14 cellular contexts compared by ENCODE assay signal in the genomic region with DNA sequence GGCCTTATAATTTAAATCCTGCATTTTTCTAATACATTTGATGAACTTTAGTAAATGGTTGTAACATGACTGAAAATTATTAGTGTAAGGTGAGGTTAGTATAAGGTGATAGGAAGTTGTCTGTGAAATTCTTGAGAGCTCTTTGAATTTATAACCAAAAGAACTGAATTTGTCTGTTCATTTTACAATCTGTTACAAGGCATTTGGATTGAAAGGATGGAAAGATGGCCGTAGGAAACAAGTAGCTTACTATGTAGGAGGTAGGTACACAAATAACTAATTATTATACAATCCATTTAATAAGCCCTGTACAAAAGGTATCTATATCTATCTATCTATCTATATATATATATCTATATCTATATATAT. TPM values are rescaled to one million over a fixed set of nuclear protein-coding genes. Genes with fewer than 3 reads are reported as not detected.
DNase-seq lines count a peak whose midpoint lies in the region; ATAC-seq and TF ChIP-seq lines count a peak whose summit lies in the region.
"Had no signal": no experiment of that assay in that cellular context is flagged by ENCODE, and none has a peak within 500 bp of the region (broad histone marks: within the 10 kb centered on the region; RNA-seq: fewer than 3 reads in every experiment).

No MANE protein-coding gene starts in this region.

- H3K27me3 Mint-ChIP-seq in activated CD4-positive, alpha-beta memory T cell treated with anti-CD3 and anti-CD28 coated beads, Interleukin-2, amount 10 ng/mL, durations not matched to agents 7 days and 5 days = no peaks in the 10 kb centered on the region
- H3K27me3 Mint-ChIP-seq in activated CD4-positive, alpha-beta memory T cell treated with anti-CD3 and anti-CD28 coated beads for 36 hours = no peaks in the 10 kb centered on the region
- H3K27me3 Mint-ChIP-seq in T-helper 17 cell = no peaks in the 10 kb centered on the region
- H3K27me3 Mint-ChIP-seq: activated CD4-positive, alpha-beta T cell treated with anti-CD3 and anti-CD28 coated beads for 36 hours had no signal

- H3K9me3 Mint-ChIP-seq in activated CD4-positive, alpha-beta memory T cell treated with anti-CD3 and anti-CD28 coated beads, Interleukin-2, amount 10 ng/mL, durations not matched to agents 7 days and 5 days = peaks cover 4% of the 10 kb centered on the region
- peaks cover 7% of the 10 kb centered on the region for H3K9me3 Mint-ChIP-seq in activated CD4-positive, alpha-beta memory T cell treated with anti-CD3 and anti-CD28 coated beads for 36 hours

- peak overlapping the region; percentile 73 for H3K4me2 ChIP-seq in hepatocyte

- H3K9me3 ChIP-seq in T-helper 17 cell (ENCODE audit: control insufficient read depth, low read length, poor library complexity, severe bottlenecking) = no peaks in the 10 kb centered on the region
- H3K9me3 ChIP-seq in hepatocyte (ENCODE audit: low read depth) = no peaks in the 10 kb centered on the region

- H3K27me3 ChIP-seq in hepatocyte = no peaks in the 10 kb centered on the region
- H3K27me3 ChIP-seq: MG63 had no signal

- no peaks in the 10 kb centered on the region for H3K9me2 ChIP-seq in hepatocyte (replicated peaks; ENCODE audit: insufficient read depth)

- H3K4me1 ChIP-seq in hepatocyte (ENCODE audit: insufficient read depth) = peaks cover 18% of the 10 kb centered on the region

- no peak for TF ChIP-seq CTCF in hepatocyte (IDR thresholded peaks at IDR 0.05; ENCODE audit: poor library complexity)

- WGBS in hepatocyte (ENCODE audit: low lambda C conversion rate, missing lambda C conversion rate) = 74% methylated on average over 1 of the region's 1 CpG

- no peak overlapping the region for H3K4me3 Mint-ChIP-seq in activated CD4-positive, alpha-beta memory T cell treated with anti-CD3 and anti-CD28 coated beads, Interleukin-2, amount 10 ng/mL, durations not matched to agents 7 days and 5 days
- H3K4me3 Mint-ChIP-seq in activated CD4-positive, alpha-beta memory T cell treated with anti-CD3 and anti-CD28 coated beads for 36 hours = no peak overlapping the region
- peak overlapping the region; percentile 36 for H3K4me3 Mint-ChIP-seq in T-helper 17 cell
- H3K4me3 Mint-ChIP-seq: activated CD4-positive, alpha-beta T cell treated with anti-CD3 and anti-CD28 coated beads for 36 hours had no signal

- CTCF ChIA-PET in activated CD4-positive, alpha-beta memory T cell treated with anti-CD3 and anti-CD28 coated beads, Interleukin-2, amount 10 ng/mL, durations not matched to agents 7 days and 5 days (lab: Charles Lee) = no interaction called here
- CTCF ChIA-PET in activated CD4-positive, alpha-beta memory T cell treated with anti-CD3 and anti-CD28 coated beads for 36 hours (lab: Charles Lee) = interaction anchor here (0.9 kb wide), 1 partner anchor 12 kb away, joined by 3 read pairs; no protein-coding TSS in a partner anchor

- intact Hi-C loops in activated CD4-positive, alpha-beta memory T cell treated with anti-CD3 and anti-CD28 coated beads for 36 hours (cut with micrococcal nuclease) = loop anchor here (10.0 kb wide), 2 partner anchors 317 to 1383 kb away; a partner anchor contains a TSS

- peaks cover 38% of the 10 kb centered on the region for H3K4me1 Mint-ChIP-seq in activated CD4-positive, alpha-beta memory T cell treated with anti-CD3 and anti-CD28 coated beads, Interleukin-2, amount 10 ng/mL, durations not matched to agents 7 days and 5 days
- peaks cover 48% of the 10 kb centered on the region for H3K4me1 Mint-ChIP-seq in activated CD4-positive, alpha-beta memory T cell treated with anti-CD3 and anti-CD28 coated beads for 36 hours (ENCODE audit: low read depth)
- H3K4me1 Mint-ChIP-seq in T-helper 17 cell = peaks cover 35% of the 10 kb centered on the region

- no peak overlapping the region for H3K4me3 ChIP-seq in hepatocyte

- DNase-seq in activated CD4-positive, alpha-beta memory T cell treated with anti-CD3 and anti-CD28 coated beads, Interleukin-2, amount 10 ng/mL, durations not matched to agents 7 days and 5 days = no peak
- DNase-seq in activated CD4-positive, alpha-beta memory T cell treated with anti-CD3 and anti-CD28 coated beads for 36 hours = no peak
- no peak for DNase-seq in T-helper 17 cell
- DNase-seq in hepatocyte (ENCODE audit: low spot score) = no peak
- DNase-seq in superior temporal gyrus (ENCODE audit: extremely low spot score) = peak; percentile 57
- DNase-seq in dermis blood vessel endothelial cell = no peak
- DNase-seq in NCI-H1417 treated with DMSO at 0.1 percent for 48 hours (lab: John Stamatoyannopoulos, UW) = no peak
- DNase-seq: activated CD4-positive, alpha-beta T cell treated with anti-CD3 and anti-CD28 coated beads for 36 hours; aorta; head of caudate nucleus; MG63; small intestine had no signal

- POLR2A ChIA-PET in activated CD4-positive, alpha-beta memory T cell treated with anti-CD3 and anti-CD28 coated beads, Interleukin-2, amount 10 ng/mL, durations not matched to agents 7 days and 5 days (lab: Charles Lee) = no interaction called here
- POLR2A ChIA-PET in activated CD4-positive, alpha-beta memory T cell treated with anti-CD3 and anti-CD28 coated beads for 36 hours (lab: Charles Lee) = no interaction called here

- peaks cover 99% of the 10 kb centered on the region for H3K79me2 ChIP-seq in hepatocyte

- H2AFZ ChIP-seq in hepatocyte = no peak overlapping the region

- peak overlapping the region; percentile 28 for H3K27ac ChIP-seq in hepatocyte

- no peaks in the 10 kb centered on the region for H3K36me3 ChIP-seq in hepatocyte (replicated peaks; ENCODE audit: insufficient read depth, low read depth)

- peak overlapping the region; percentile 14 for H3K27ac Mint-ChIP-seq in activated CD4-positive, alpha-beta memory T cell treated with anti-CD3 and anti-CD28 coated beads, Interleukin-2, amount 10 ng/mL, durations not matched to agents 7 days and 5 days
- no peak overlapping the region for H3K27ac Mint-ChIP-seq in activated CD4-positive, alpha-beta memory T cell treated with anti-CD3 and anti-CD28 coated beads for 36 hours
- H3K27ac Mint-ChIP-seq in T-helper 17 cell = peak overlapping the region; percentile 56
- H3K27ac Mint-ChIP-seq: activated CD4-positive, alpha-beta T cell treated with anti-CD3 and anti-CD28 coated beads for 36 hours had no signal

- peaks cover 7% of the 10 kb centered on the region for H4K20me1 ChIP-seq in hepatocyte (ENCODE audit: insufficient read depth, poor library complexity, severe bottlenecking)

- ATAC-seq in T-helper 17 cell = no peak
- no peak for ATAC-seq in GM21447 (IDR thresholded peaks at IDR 0.05; ENCODE audit: unreplicated experiment)
- ATAC-seq: activated CD4-positive, alpha-beta T cell treated with anti-CD3 and anti-CD28 coated beads for 36 hours; SK-N-SH treated with all-trans-retinoic acid at 6 μM for 48 hours had no signal

- H3K36me3 Mint-ChIP-seq in activated CD4-positive, alpha-beta memory T cell treated with anti-CD3 and anti-CD28 coated beads, Interleukin-2, amount 10 ng/mL, durations not matched to agents 7 days and 5 days (ENCODE audit: low read depth) = peaks cover 23% of the 10 kb centered on the region
- H3K36me3 Mint-ChIP-seq in activated CD4-positive, alpha-beta memory T cell treated with anti-CD3 and anti-CD28 coated beads for 36 hours = peaks cover 12% of the 10 kb centered on the region
- peaks cover under 1% of the 10 kb centered on the region for H3K36me3 Mint-ChIP-seq in T-helper 17 cell (ENCODE audit: low read depth)

RNA-seq across cellular contexts. Expression of a gene that starts 6.6 kb away (rescaled TPM):
- 10 to 100 TPM; 20.6 to 21.4 TPM for total RNA-seq in activated CD4-positive, alpha-beta memory T cell treated with anti-CD3 and anti-CD28 coated beads, Interleukin-2, amount 10 ng/mL, durations not matched to agents 7 days and 5 days
- total RNA-seq in activated CD4-positive, alpha-beta memory T cell treated with anti-CD3 and anti-CD28 coated beads for 36 hours = 1 to 10 TPM; 8.9 to 9.8 TPM
- 10 to 100 TPM; 13.9 to 21.0 TPM for total RNA-seq in T-helper 17 cell
- 87.2 and 90.8 TPM in 2 replicates for total RNA-seq in hepatocyte
- polyA plus RNA-seq in hepatocyte = 45.8 and 46.1 TPM in 2 replicates
- total RNA-seq in dermis blood vessel endothelial cell = 14.1 and 41.5 TPM in 2 replicates
